13 cellular contexts compared by ENCODE assay signal in the genomic region with DNA sequence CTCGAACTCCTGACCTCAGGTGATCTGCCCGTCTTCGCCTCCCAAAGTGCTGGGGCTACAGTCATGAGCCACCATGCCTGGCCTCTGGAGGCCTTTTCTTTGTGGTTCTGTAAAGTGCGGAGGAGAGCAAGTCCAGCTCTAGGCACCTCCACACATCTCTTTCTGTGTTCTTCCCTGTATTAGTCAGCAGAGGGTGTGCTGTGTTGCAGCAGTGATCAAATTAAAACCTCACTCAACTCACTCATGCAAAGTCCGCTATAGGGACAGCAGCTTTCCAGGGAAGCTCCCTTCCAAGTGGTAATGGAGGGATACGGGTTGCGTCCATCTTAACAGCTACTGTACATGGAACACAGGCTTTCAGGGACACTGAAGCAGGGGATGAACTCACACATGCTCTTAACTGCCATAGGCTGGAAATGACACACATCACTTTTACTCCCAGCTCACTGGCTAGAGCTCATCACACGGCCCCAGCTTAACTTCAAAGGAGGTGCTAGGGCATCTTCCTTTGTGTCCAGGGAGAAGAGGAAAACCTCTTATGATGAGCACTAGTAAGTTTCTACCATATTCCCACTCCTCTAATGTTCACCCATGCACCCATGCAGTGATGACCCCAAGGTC. TPM values are rescaled to one million over a fixed set of nuclear protein-coding genes. Genes with fewer than 3 reads are reported as not detected.
A peak's percentile ranks its signal among the peaks of the same experiment; 100 is the strongest.
DNase-seq lines count a peak whose midpoint lies in the region; ATAC-seq and TF ChIP-seq lines count a peak whose summit lies in the region.
"Had no signal": no experiment of that assay in that cellular context is flagged by ENCODE, and none has a peak within 500 bp of the region (broad histone marks: within the 10 kb centered on the region; RNA-seq: fewer than 3 reads in every experiment).

No MANE protein-coding gene starts in this region.

- CTCF ChIA-PET in T-cell (lab: Charles Lee), result interaction anchor here (0.5 to 1.6 kb wide), 3 partner anchors 13 to 82 kb away, joined by 3 to 8 read pairs (median 4); no protein-coding TSS in a partner anchor
- CTCF ChIA-PET in activated CD4-positive, alpha-beta T cell treated with anti-CD3 and anti-CD28 coated beads, Interleukin-2, amount 10 ng/mL, durations not matched to agents 7 days and 5 days (lab: Charles Lee), result interaction anchor here (0.6 kb wide), 1 partner anchor 70 kb away, joined by 4 read pairs; no protein-coding TSS in a partner anchor

- no peaks in the 10 kb centered on the region for H3K36me3 Mint-ChIP-seq in T-cell
- H3K36me3 Mint-ChIP-seq in activated CD4-positive, alpha-beta T cell treated with anti-CD3 and anti-CD28 coated beads, Interleukin-2, amount 10 ng/mL, durations not matched to agents 7 days and 5 days (ENCODE audit: low read depth), result no peaks in the 10 kb centered on the region
- H3K36me3 Mint-ChIP-seq: naive thymus-derived CD4-positive, alpha-beta T cell had no signal

- no peaks in the 10 kb centered on the region for H3K27me3 ChIP-seq in DOHH2 (ENCODE audit: control insufficient read depth, low read length)
- no peaks in the 10 kb centered on the region for H3K27me3 ChIP-seq in upper lobe of left lung

- WGBS in upper lobe of left lung, 2 donors, result 92% methylated on average over 8 of the region's 8 CpGs

- no peak overlapping the region for H3K4me3 Mint-ChIP-seq in T-cell
- H3K4me3 Mint-ChIP-seq in activated CD4-positive, alpha-beta T cell treated with anti-CD3 and anti-CD28 coated beads, Interleukin-2, amount 10 ng/mL, durations not matched to agents 7 days and 5 days, result no peak overlapping the region
- H3K4me3 Mint-ChIP-seq: naive thymus-derived CD4-positive, alpha-beta T cell had no signal

- H4K20me1 ChIP-seq in DOHH2 (ENCODE audit: control insufficient read depth, insufficient read depth, low read depth, low read length), result no peaks in the 10 kb centered on the region

- no peak for TF ChIP-seq EP300 in upper lobe of left lung (IDR thresholded peaks at IDR 0.05)

- H3K36me3 ChIP-seq in DOHH2 (ENCODE audit: control insufficient read depth, low read length), result no peaks in the 10 kb centered on the region
- no peaks in the 10 kb centered on the region for H3K36me3 ChIP-seq in upper lobe of left lung

- no peak for TF ChIP-seq POLR2A in upper lobe of left lung (IDR thresholded peaks at IDR 0.05)

- peaks cover 2 to 10% of the 10 kb centered on the region in 2 donors for H3K27me3 Mint-ChIP-seq in T-cell
- peaks cover 2% of the 10 kb centered on the region for H3K27me3 Mint-ChIP-seq in activated CD4-positive, alpha-beta T cell treated with anti-CD3 and anti-CD28 coated beads, Interleukin-2, amount 10 ng/mL, durations not matched to agents 7 days and 5 days

- H3K4me2 ChIP-seq in DOHH2 (ENCODE audit: low read length), result no peak overlapping the region

- H3K4me1 ChIP-seq in DOHH2 (ENCODE audit: control insufficient read depth, low read length), result peaks cover 35% of the 10 kb centered on the region
- peaks cover 0 to 6% (median 0%) of the 10 kb centered on the region in 4 donors for H3K4me1 ChIP-seq in upper lobe of left lung

- H3K27ac ChIP-seq in DOHH2 (ENCODE audit: low read depth, low read length), result no peak overlapping the region
- H3K27ac ChIP-seq in upper lobe of left lung, result no peak overlapping the region

- TF ChIP-seq CTCF in DOHH2 (IDR thresholded peaks at IDR 0.05; ENCODE audit: low read depth, low read length, poor library complexity, severe bottlenecking) (peak; percentile 28), upper lobe of left lung (IDR thresholded peaks at IDR 0.05) (no peak)

- H3K9me3 ChIP-seq in DOHH2 (ENCODE audit: control insufficient read depth, insufficient read depth, low read length) (no peaks in the 10 kb centered on the region; the same call in 1 of the 2 replicates), upper lobe of left lung (no peaks in the 10 kb centered on the region)

- POLR2A ChIA-PET in T-cell (lab: Charles Lee), result no interaction called here
- POLR2A ChIA-PET in activated CD4-positive, alpha-beta T cell treated with anti-CD3 and anti-CD28 coated beads, Interleukin-2, amount 10 ng/mL, durations not matched to agents 7 days and 5 days (lab: Charles Lee), result no interaction called here

- no peaks in the 10 kb centered on the region for H3K9me2 ChIP-seq in DOHH2 (replicated peaks; ENCODE audit: control insufficient read depth, low read length)

- H3K79me2 ChIP-seq in DOHH2 (ENCODE audit: control insufficient read depth, low read length), result no peaks in the 10 kb centered on the region

- ATAC-seq in GM21367 (IDR thresholded peaks at IDR 0.05; ENCODE audit: unreplicated experiment) (peak; percentile 55), esophagus mucosa (peak; percentile 50), T-cell (replicated peaks in 1 of 4) (no peak), upper lobe of left lung (ENCODE audit: low FRiP score in 2 of 2) (no peak)
- ATAC-seq: naive thymus-derived CD4-positive, alpha-beta T cell had no signal

- H3K4me3 ChIP-seq in DOHH2 (ENCODE audit: low read length) (no peak overlapping the region), upper lobe of left lung (no peak overlapping the region)

- no peak overlapping the region for H3K27ac Mint-ChIP-seq in T-cell
- H3K27ac Mint-ChIP-seq in activated CD4-positive, alpha-beta T cell treated with anti-CD3 and anti-CD28 coated beads, Interleukin-2, amount 10 ng/mL, durations not matched to agents 7 days and 5 days, result no peak overlapping the region
- H3K27ac Mint-ChIP-seq: naive thymus-derived CD4-positive, alpha-beta T cell had no signal

- no peaks in the 10 kb centered on the region for H3F3A ChIP-seq in DOHH2 (ENCODE audit: control insufficient read depth, insufficient read depth)

- H3K4me1 Mint-ChIP-seq in T-cell, result peaks cover 0 to 2% (median 0%) of the 10 kb centered on the region in 3 donors
- H3K4me1 Mint-ChIP-seq in activated CD4-positive, alpha-beta T cell treated with anti-CD3 and anti-CD28 coated beads, Interleukin-2, amount 10 ng/mL, durations not matched to agents 7 days and 5 days, result peaks cover 3% of the 10 kb centered on the region

- H3K9me3 Mint-ChIP-seq in T-cell, result no peaks in the 10 kb centered on the region
- H3K9me3 Mint-ChIP-seq in activated CD4-positive, alpha-beta T cell treated with anti-CD3 and anti-CD28 coated beads, Interleukin-2, amount 10 ng/mL, durations not matched to agents 7 days and 5 days, result no peaks in the 10 kb centered on the region
- H3K9me3 Mint-ChIP-seq: naive thymus-derived CD4-positive, alpha-beta T cell had no signal

- DNase-seq in Kasumi-1 (lab: John Stamatoyannopoulos, UW) (peak; percentile 3 to 27), T-cell (no peak), upper lobe of left lung (no peak), D341Med (ENCODE audit: low spot score) (no peak)
- DNase-seq in activated CD4-positive, alpha-beta T cell treated with anti-CD3 and anti-CD28 coated beads, Interleukin-2, amount 10 ng/mL, durations not matched to agents 7 days and 5 days, result no peak
- DNase-seq: activated effector memory CD4-positive, alpha-beta T cell treated with anti-CD3 and anti-CD28 coated beads, Interleukin-2, amount 50 U/mL, for 16 hours; effector CD8-positive, alpha-beta T cell; KBM-7; naive thymus-derived CD4-positive, alpha-beta T cell; stimulated activated CD4-positive, alpha-beta T cell treated with anti-CD3 and anti-CD28 coated beads, Interleukin-1b, Interleukin-23, amount 100 ng/mL, for 48 hours had no signal

RNA-seq across cellular contexts. Expression of a gene that starts 36.0 kb away (rescaled TPM):
- total RNA-seq in esophagus mucosa (70.4 TPM), T-cell (10 to 100 TPM; 18.9 to 25.5 (median 23.0) TPM), upper lobe of left lung (10 to 100 TPM; 14.1 to 50.5 (median 27.3) TPM)
- 10 to 100 TPM; 28.1 to 31.5 TPM for total RNA-seq in activated CD4-positive, alpha-beta T cell treated with anti-CD3 and anti-CD28 coated beads, Interleukin-2, amount 10 ng/mL, durations not matched to agents 7 days and 5 days

RNA-seq across cellular contexts. Expression of a gene that starts 45.2 kb away (rescaled TPM):
- total RNA-seq in esophagus mucosa (155 TPM), T-cell (100 to 1,000 TPM; 229 to 359 (median 256) TPM), upper lobe of left lung (100 to 1,000 TPM; 132 to 305 (median 216) TPM)
- 100 to 1,000 TPM; 210 to 244 TPM for total RNA-seq in activated CD4-positive, alpha-beta T cell treated with anti-CD3 and anti-CD28 coated beads, Interleukin-2, amount 10 ng/mL, durations not matched to agents 7 days and 5 days

Comparison
In these comparisons a context has a peak if more than half of its experiments do, and no peak if none do; other contexts are left out.
1. ATAC-seq: peak in GM21367 (single experiment) and esophagus mucosa (single experiment); none in T-cell (0 of 4) and upper lobe of left lung (0 of 2).
2. DNase-seq: peak in Kasumi-1 (2 of 2); none in T-cell (0 of 34), upper lobe of left lung (0 of 2), D341Med (single experiment) and activated CD4-positive, alpha-beta T cell treated with anti-CD3 and anti-CD28 coated beads, Interleukin-2, amount 10 ng/mL, durations not matched to agents 7 days and 5 days (single experiment).